ENCODE assay signal across 10 cellular contexts in genomic region chr14:62691613-62692489, GRCh38.
DNase-seq lines count a peak whose midpoint lies in the region; FAIRE-seq and TF ChIP-seq lines count a peak whose summit lies in the region.
"Had no signal": no experiment of that assay in that cellular context is flagged by ENCODE, and none has a peak within 500 bp of the region (broad histone marks: within the 10 kb centered on the region; RNA-seq: fewer than 3 reads in every experiment).

No MANE protein-coding gene starts in this region.

- H3K36me3 Mint-ChIP-seq in MCF 10A (ENCODE audit: insufficient read depth, unreplicated experiment), result peaks cover 5% of the 10 kb centered on the region

- H3K27ac Mint-ChIP-seq in MCF 10A (ENCODE audit: low read depth, unreplicated experiment), result peak overlapping the region; percentile 97
- H3K27ac Mint-ChIP-seq: dendritic cell treated with granulocyte-macrophage colony-stimulating factor and Interleukin-4, amounts not matched to agents 40 ng/mL and 50 ng/mL, for 4 days had no signal

- H3K4me1 Mint-ChIP-seq in MCF 10A (ENCODE audit: insufficient read depth, unreplicated experiment), result peaks cover 33% of the 10 kb centered on the region

- H3K4me3 Mint-ChIP-seq in MCF 10A (ENCODE audit: unreplicated experiment), result peak overlapping the region; percentile 38
- H3K4me3 Mint-ChIP-seq: dendritic cell treated with granulocyte-macrophage colony-stimulating factor and Interleukin-4, amounts not matched to agents 40 ng/mL and 50 ng/mL, for 4 days had no signal

- H3K4me1 ChIP-seq in muscle layer of duodenum (ENCODE audit: control insufficient read depth in 1 of 2, insufficient read depth in 2 of 2, low read length in 2 of 2), result peaks cover 0 to 6% of the 10 kb centered on the region in 2 donors

- no peak overlapping the region for H3K4me3 ChIP-seq in muscle layer of duodenum (ENCODE audit: low read depth in 1 of 2, low read length in 2 of 2)

- peaks cover 0 to 2% of the 10 kb centered on the region in 2 donors for H3K9me3 ChIP-seq in muscle layer of duodenum (ENCODE audit: control insufficient read depth in 1 of 2, low read length in 2 of 2)

- FAIRE-seq in GM12891 (lab: Jason Lieb, UNC), result no peak
- FAIRE-seq: GM12892 had no signal

- H3K27me3 Mint-ChIP-seq in MCF 10A (ENCODE audit: insufficient read depth, unreplicated experiment), result no peaks in the 10 kb centered on the region
- H3K27me3 Mint-ChIP-seq: dendritic cell treated with granulocyte-macrophage colony-stimulating factor and Interleukin-4, amounts not matched to agents 40 ng/mL and 50 ng/mL, for 4 days had no signal

- POLR2A ChIA-PET in MCF 10A (lab: Yijun Ruan, JAX), result interaction anchor here (0.6 to 1.6 kb wide), 14 partner anchors 9 to 1226 kb away, joined by 3 to 9 read pairs (median 4); no protein-coding TSS in a partner anchor

- DNase-seq in COR-L47 (lab: John Stamatoyannopoulos, UW) (peak; percentile 78), NCI-H146 treated with DMSO at 0.1 percent for 48 hours (lab: John Stamatoyannopoulos, UW; ENCODE audit: unreplicated experiment) (peak; percentile 85), MCF 10A (ENCODE audit: unreplicated experiment) (peak; percentile 97), GM12891 (ENCODE audit: insufficient read length, low spot score) (no peak), cerebellar nuclear complex (lab: John Stamatoyannopoulos, UW) (no peak), SKM-1 treated with dmso at 0.1 percent for 144 hours (lab: John Stamatoyannopoulos, UW; ENCODE audit: unreplicated experiment) (no peak), medulla oblongata (ENCODE audit: extremely low spot score) (no peak)

- H3K36me3 ChIP-seq in muscle layer of duodenum (ENCODE audit: control insufficient read depth in 1 of 2, insufficient read depth in 2 of 2, low read length in 2 of 2), result no peaks in the 10 kb centered on the region

- intact Hi-C loops in MCF 10A (cut with micrococcal nuclease), result loop anchor here (5.0 to 10.0 kb wide), 2 partner anchors 353 to 515 kb away; partner anchors contain the start of gene KCNH5

- H3K27me3 ChIP-seq in muscle layer of duodenum (ENCODE audit: low read depth, low read length), result no peaks in the 10 kb centered on the region

- TF ChIP-seq POLR2A in GM12891 (IDR thresholded peaks at IDR 0.05; ENCODE audit: low read depth, low read length), result no peak

- TSS peak; percentile 83 for BruUV-seq in MCF 10A (replicated peaks; lab: Mats Ljungman, UMichigan)

- H3K9me3 Mint-ChIP-seq in MCF 10A (ENCODE audit: unreplicated experiment), result no peaks in the 10 kb centered on the region

- H3K27ac ChIP-seq in muscle layer of duodenum (ENCODE audit: low read length), result peak overlapping the region; percentile 54

- TF ChIP-seq CTCF in MCF 10A (IDR thresholded peaks at IDR 0.05; ENCODE audit: unreplicated experiment), result no peak

- CTCF ChIA-PET in MCF 10A (lab: Yijun Ruan, JAX), result interaction anchor here (1.2 kb wide), 2 partner anchors 15 to 43 kb away, joined by 3 read pairs; no protein-coding TSS in a partner anchor

TF ChIP-seq in GM12891, 5 proteins besides CTCF, POLR2A, EP300 and RAD21:
- no peak for TF ChIP-seq POU2F2 (IDR thresholded peaks at IDR 0.05; ENCODE audit: low read depth, low read length)
- no peak for TF ChIP-seq TAF1 (IDR thresholded peaks at IDR 0.05; ENCODE audit: low read depth, low read length)
- no peak for TF ChIP-seq POLR2AphosphoS5 (IDR thresholded peaks at IDR 0.05; ENCODE audit: low read depth, low read length)
- TF ChIP-seq PAX5 (IDR thresholded peaks at IDR 0.05; ENCODE audit: insufficient read depth, low read length, severe bottlenecking), result no peak
- no peak for TF ChIP-seq SPI1 (IDR thresholded peaks at IDR 0.05; ENCODE audit: low read depth, low read length)

Comparison
In these comparisons a context has a peak if more than half of its experiments do, and no peak if none do; other contexts are left out.
1. DNase-seq: peak in COR-L47 (single experiment), NCI-H146 treated with DMSO at 0.1 percent for 48 hours (single experiment) and MCF 10A (single experiment); none in GM12891 (single experiment), cerebellar nuclear complex (0 of 2), SKM-1 treated with dmso at 0.1 percent for 144 hours (single experiment) and medulla oblongata (single experiment).